1 cellular context compared by ENCODE assay signal in genomic region chr3:141929341-141929995, GRCh38.
TF ChIP-seq lines count a peak whose summit lies in the region.

No MANE protein-coding gene starts in this region.

TF ChIP-seq in GM23338, 12 proteins besides CTCF, POLR2A, EP300 and RAD21:
- TF ChIP-seq JUNB (IDR thresholded peaks at IDR 0.05; ENCODE audit: unreplicated experiment) (no peak), ZNF462 (CRISPR knock-in tag; IDR thresholded peaks at IDR 0.05) (no peak), REST (IDR thresholded peaks at IDR 0.05; ENCODE audit: unreplicated experiment) (no peak), STAT1 (IDR thresholded peaks at IDR 0.05; ENCODE audit: unreplicated experiment) (no peak), POLR2AphosphoS5 (IDR thresholded peaks at IDR 0.05; ENCODE audit: low read depth) (no peak)
